28 cellular contexts compared by ENCODE assay signal in the genomic region with DNA sequence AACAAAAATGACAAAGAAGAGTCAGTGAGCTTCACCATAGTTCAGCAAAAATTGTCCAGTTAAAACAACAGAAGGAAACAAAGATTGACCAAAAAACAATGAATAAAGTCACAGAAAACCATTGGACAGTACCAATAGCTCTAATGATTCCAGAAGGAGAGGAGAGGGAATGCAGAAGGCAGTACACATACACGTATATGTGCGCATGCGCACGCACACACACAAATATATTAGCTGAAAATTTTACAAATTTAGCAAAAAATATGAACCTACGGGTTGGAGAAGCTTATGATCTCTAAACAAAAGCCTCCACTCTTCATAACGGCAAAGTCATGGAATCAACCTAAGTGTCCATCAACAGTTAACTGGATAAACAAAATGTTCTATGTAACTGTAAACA.
"Had no signal": no experiment of that assay in that cellular context is flagged by ENCODE, and none has a peak within 500 bp of the region (broad histone marks: within the 10 kb centered on the region; RNA-seq: fewer than 3 reads in every experiment).

No MANE protein-coding gene starts in this region.

- H3K27me3 ChIP-seq: colonic mucosa, esophagus squamous epithelium, foreskin keratinocyte, gastrocnemius medialis, gastroesophageal sphincter, heart left ventricle, heart right ventricle had no signal

- H3K4me3 ChIP-seq: colonic mucosa, coronary artery, dorsolateral prefrontal cortex, esophagus muscularis mucosa, esophagus squamous epithelium, gastrocnemius medialis, gastroesophageal sphincter, heart left ventricle, heart right ventricle had no signal

- H3K36me3 ChIP-seq: colonic mucosa, esophagus muscularis mucosa, esophagus squamous epithelium, gastrocnemius medialis, gastroesophageal sphincter, heart left ventricle, heart right ventricle had no signal

- H3K9me3 ChIP-seq: colonic mucosa, esophagus muscularis mucosa, esophagus squamous epithelium, gastrocnemius medialis, gastroesophageal sphincter had no signal

- ATAC-seq: effector memory CD8-positive, alpha-beta T cell; esophagus mucosa; foreskin keratinocyte; gastrocnemius medialis; gastroesophageal sphincter; heart left ventricle; heart right ventricle had no signal

- H3K4me1 ChIP-seq: colonic mucosa, esophagus squamous epithelium, foreskin keratinocyte, gastrocnemius medialis, gastroesophageal sphincter had no signal

- H3K27ac ChIP-seq: colonic mucosa, coronary artery, dorsolateral prefrontal cortex, epithelial cell of prostate, esophagus muscularis mucosa, esophagus squamous epithelium, foreskin keratinocyte, gastrocnemius medialis, gastroesophageal sphincter, heart left ventricle, heart right ventricle had no signal

- FAIRE-seq: colon, endometrium, endothelial cell of umbilical vein, frontal cortex had no signal

- DNase-seq: colonic mucosa; cortex of kidney; dermis blood vessel endothelial cell; dorsolateral prefrontal cortex; effector CD4-positive, alpha-beta T cell; effector CD8-positive, alpha-beta T cell; effector memory CD4-positive, alpha-beta T cell; effector memory CD8-positive, alpha-beta T cell; endodermal cell; erythroblast; esophagus squamous epithelium; foreskin fibroblast; foreskin keratinocyte; foreskin melanocyte; gastrocnemius medialis; glutamatergic neuron; head of caudate nucleus; heart left ventricle; heart right ventricle had no signal
